Comparison of ENCODE assay signal across 8 cellular contexts in genomic region chr7:149669121-149669818, GRCh38.
DNase-seq lines count a peak whose midpoint lies in the region; ATAC-seq and TF ChIP-seq lines count a peak whose summit lies in the region.

No MANE protein-coding gene starts in this region.

- DNase-seq in activated CD4-positive, alpha-beta T cell treated with anti-CD3 and anti-CD28 coated beads for 48 hours: peak; percentile 31
- DNase-seq in activated CD4-positive, alpha-beta T cell treated with anti-CD3 and anti-CD28 coated beads, Interleukin-2, amount 50 U/mL, for 4 hours: no peak
- peak; percentile 8 for DNase-seq in LNCaP clone FGC (ENCODE audit: low read depth)
- DNase-seq in cardiac fibroblast (ENCODE audit: low read depth in 2 of 2): peak; percentile 58 to 65
- peak; percentile 10 for DNase-seq in pons (ENCODE audit: low spot score)
- no peak for DNase-seq in activated CD8-positive, alpha-beta memory T cell treated with anti-CD3 and anti-CD28 coated beads, Interleukin-2, amount 50 U/mL, for 48 hours

- ATAC-seq in HG02571 (IDR thresholded peaks at IDR 0.05; ENCODE audit: unreplicated experiment) (no peak), HG03460 (IDR thresholded peaks at IDR 0.05; ENCODE audit: unreplicated experiment) (no peak)

- H3K4me3 ChIP-seq in LNCaP clone FGC (ENCODE audit: low read depth, low read length): no peak overlapping the region
- no peak overlapping the region for H3K4me3 ChIP-seq in cardiac fibroblast (replicated peaks in 1 of 2; ENCODE audit: low read depth in 2 of 2, low read length in 2 of 2)

- peak; percentile 69 for TF ChIP-seq CTCF in LNCaP clone FGC (IDR thresholded peaks at IDR 0.05; ENCODE audit: control insufficient read depth, extremely low read depth, insufficient read depth)
- peak; percentile 50 for TF ChIP-seq CTCF in cardiac fibroblast (IDR thresholded peaks at IDR 0.05; ENCODE audit: low read depth, low read length)

Comparison
In these comparisons a context has a peak if more than half of its experiments do, and no peak if none do; other contexts are left out.
1. DNase-seq: peak in activated CD4-positive, alpha-beta T cell treated with anti-CD3 and anti-CD28 coated beads for 48 hours (single experiment), LNCaP clone FGC (single experiment), cardiac fibroblast (2 of 2) and pons (single experiment); none in activated CD4-positive, alpha-beta T cell treated with anti-CD3 and anti-CD28 coated beads, Interleukin-2, amount 50 U/mL, for 4 hours (0 of 2) and activated CD8-positive, alpha-beta memory T cell treated with anti-CD3 and anti-CD28 coated beads, Interleukin-2, amount 50 U/mL, for 48 hours (single experiment).